ENCODE assay signal across 29 cellular contexts in the genomic region with DNA sequence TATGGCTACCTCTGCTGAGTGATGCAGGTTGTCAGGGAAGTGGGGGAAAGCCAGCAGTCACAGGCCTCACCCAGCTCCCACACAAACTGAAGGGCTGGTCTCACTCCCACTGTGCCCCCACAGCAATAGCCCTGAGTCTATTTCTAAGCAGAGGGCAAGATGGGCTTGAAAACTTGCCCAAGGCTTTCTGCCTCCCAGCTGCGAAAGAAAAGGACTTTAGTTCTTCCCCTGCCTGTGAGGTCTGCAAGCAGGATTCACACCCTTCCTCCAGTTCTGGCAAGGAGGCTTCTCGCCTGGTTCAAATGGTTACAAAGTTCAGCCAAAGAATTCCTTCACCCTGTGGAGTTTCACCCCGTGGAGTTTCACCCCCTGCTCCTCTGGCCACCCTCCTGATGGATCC.
"Had no signal": no experiment of that assay in that cellular context is flagged by ENCODE, and none has a peak within 500 bp of the region (broad histone marks: within the 10 kb centered on the region; RNA-seq: fewer than 3 reads in every experiment).

No MANE protein-coding gene starts in this region.

- H3K9me3 ChIP-seq: esophagus squamous epithelium, pancreas, prostate gland, vagina had no signal

- H3K4me3 ChIP-seq: breast epithelium, esophagus squamous epithelium, heart right ventricle, pancreas, prostate gland, skin epidermis, thoracic aorta, upper lobe of left lung, vagina had no signal

- H3K4me3 Mint-ChIP-seq: activated CD4-positive, alpha-beta memory T cell treated with anti-CD3 and anti-CD28 coated beads, Interleukin-2, amount 10 ng/mL, durations not matched to agents 7 days and 5 days; activated naive CD4-positive, alpha-beta T cell treated with anti-CD3 and anti-CD28 coated beads for 36 hours; activated naive CD8-positive, alpha-beta T cell treated with anti-CD3 and anti-CD28 coated beads for 36 hours; mesothelial cell of epicardium; naive B cell; neural crest cell; stimulated activated effector memory CD8-positive, alpha-beta T cell treated with anti-CD3 and anti-CD28 coated beads, Interleukin-12 subunit alpha, Interleukin-12 subunit beta, amount 100 ng/mL, for 72 hours; stimulated activated naive CD8-positive, alpha-beta T cell treated with anti-CD3 and anti-CD28 coated beads, Interleukin-15, Interleukin-2, amounts not matched to agents 100 ng/mL and 50 ng/mL, for 24 hours had no signal

- H3K27me3 ChIP-seq: breast epithelium, pancreas, upper lobe of left lung, vagina had no signal

- H3K4me1 Mint-ChIP-seq: mesothelial cell of epicardium, naive B cell, neural crest cell had no signal

- H3K27me3 Mint-ChIP-seq: activated naive CD8-positive, alpha-beta T cell treated with anti-CD3 and anti-CD28 coated beads for 36 hours had no signal

- H3K27ac ChIP-seq: breast epithelium, epithelial cell of prostate, esophagus squamous epithelium, heart right ventricle, pancreas, prostate gland, thoracic aorta, upper lobe of left lung, vagina had no signal

- DNase-seq: activated CD4-positive, alpha-beta memory T cell treated with anti-CD3 and anti-CD28 coated beads, Interleukin-2, amount 10 ng/mL, durations not matched to agents 7 days and 5 days; activated CD4-positive, CD25-positive, alpha-beta regulatory T cell treated with anti-CD3 and anti-CD28 coated beads, Interleukin-2, amount 50 U/mL, for 72 hours; activated effector memory CD4-positive, alpha-beta T cell treated with anti-CD3 and anti-CD28 coated beads, Interleukin-2, amount 50 U/mL, for 16 hours; activated naive CD4-positive, alpha-beta T cell treated with anti-CD3 and anti-CD28 coated beads for 36 hours; activated naive CD8-positive, alpha-beta T cell treated with anti-CD3 and anti-CD28 coated beads for 36 hours; dermis blood vessel endothelial cell; effector CD4-positive, alpha-beta T cell; esophagus squamous epithelium; foreskin melanocyte; heart right ventricle; naive B cell; nucleus accumbens; retina; stimulated activated CD4-positive, alpha-beta T cell treated with anti-CD3 and anti-CD28 coated beads, Interleukin-12 subunit alpha, Interleukin-12 subunit beta, amount 100 ng/mL, for 4 hours; stimulated activated CD4-positive, alpha-beta T cell treated with anti-CD3 and anti-CD28 coated beads, Interleukin-4, amount 100 ng/mL, for 24 hours; upper lobe of left lung had no signal

- H3K36me3 Mint-ChIP-seq: mesothelial cell of epicardium; stimulated activated effector memory CD8-positive, alpha-beta T cell treated with anti-CD3 and anti-CD28 coated beads, Interleukin-12 subunit alpha, Interleukin-12 subunit beta, amount 100 ng/mL, for 72 hours had no signal

- ATAC-seq: heart right ventricle; pancreas; sciatic nerve; stimulated activated effector memory CD8-positive, alpha-beta T cell treated with anti-CD3 and anti-CD28 coated beads, Interleukin-12 subunit alpha, Interleukin-12 subunit beta, amount 100 ng/mL, for 72 hours had no signal

- H3K4me1 ChIP-seq: breast epithelium, esophagus squamous epithelium, heart right ventricle, pancreas, prostate gland, upper lobe of left lung, vagina had no signal

- H3K27ac Mint-ChIP-seq: activated CD4-positive, alpha-beta memory T cell treated with anti-CD3 and anti-CD28 coated beads, Interleukin-2, amount 10 ng/mL, durations not matched to agents 7 days and 5 days; activated CD4-positive, alpha-beta T cell treated with anti-CD3 and anti-CD28 coated beads, Interleukin-2, amount 10 ng/mL, durations not matched to agents 24 days and 14 days; activated naive CD8-positive, alpha-beta T cell treated with anti-CD3 and anti-CD28 coated beads for 36 hours; mesothelial cell of epicardium; naive B cell; stimulated activated effector memory CD8-positive, alpha-beta T cell treated with anti-CD3 and anti-CD28 coated beads, Interleukin-12 subunit alpha, Interleukin-12 subunit beta, amount 100 ng/mL, for 72 hours; stimulated activated naive CD8-positive, alpha-beta T cell treated with anti-CD3 and anti-CD28 coated beads, Interleukin-15, Interleukin-2, amounts not matched to agents 100 ng/mL and 50 ng/mL, for 24 hours had no signal

- H3K36me3 ChIP-seq: breast epithelium, esophagus squamous epithelium, heart right ventricle, pancreas, prostate gland, thoracic aorta, upper lobe of left lung, vagina had no signal
